Comparison of ENCODE assay signal across 8 cellular contexts in the genomic region with DNA sequence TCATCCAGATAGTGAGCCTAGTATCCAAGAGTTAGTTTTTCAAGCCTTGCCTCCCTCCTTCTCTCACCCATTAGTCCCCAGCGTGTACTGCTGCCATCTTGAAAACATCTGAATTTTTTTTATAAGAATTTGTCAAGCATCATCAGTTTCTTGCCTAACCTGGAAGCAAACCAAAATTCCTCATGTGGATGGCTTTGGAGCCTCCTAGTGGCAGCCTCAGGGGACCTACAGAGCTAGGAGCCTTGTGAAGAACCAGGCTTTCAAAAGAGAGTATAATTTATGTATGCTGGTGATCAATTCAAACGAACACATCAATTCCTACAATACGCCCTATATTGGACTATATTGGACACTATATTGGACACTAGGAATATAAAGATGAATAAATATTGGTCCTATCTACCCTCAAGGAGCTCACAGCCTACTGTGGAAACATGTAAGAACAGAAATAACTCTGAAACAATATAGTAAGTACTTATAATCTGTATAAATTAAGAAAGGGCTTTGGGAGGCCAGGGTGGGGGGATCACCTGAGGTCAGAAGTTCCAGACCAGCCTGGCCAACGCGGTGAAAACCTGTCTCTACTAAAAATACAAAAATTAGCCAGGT.
DNase-seq lines count a peak whose midpoint lies in the region; ATAC-seq, FAIRE-seq and TF ChIP-seq lines count a peak whose summit lies in the region.

No MANE protein-coding gene starts in this region.

- no peak overlapping the region for H3K27ac Mint-ChIP-seq in HFFc6

- no peak overlapping the region for H3K4me3 Mint-ChIP-seq in HFFc6
- no peak overlapping the region for H3K4me3 Mint-ChIP-seq in activated T-cell treated with anti-CD3 and anti-CD28 coated beads, Interleukin-2, amount 50 U/mL, for 4 hours

- no peaks in the 10 kb centered on the region for H3K4me1 Mint-ChIP-seq in HFFc6 (ENCODE audit: low read depth)
- H3K4me1 Mint-ChIP-seq in activated T-cell treated with anti-CD3 and anti-CD28 coated beads, Interleukin-2, amount 50 U/mL, for 4 hours (ENCODE audit: low read depth) = no peaks in the 10 kb centered on the region

- TF ChIP-seq POLR2A in GM12892 (IDR thresholded peaks at IDR 0.05; ENCODE audit: low read depth, low read length) = no peak

- no peaks in the 10 kb centered on the region for H3K9me3 Mint-ChIP-seq in HFFc6
- peaks cover 4% of the 10 kb centered on the region for H3K9me3 Mint-ChIP-seq in activated T-cell treated with anti-CD3 and anti-CD28 coated beads, Interleukin-2, amount 50 U/mL, for 4 hours

- FAIRE-seq in GM12892 (lab: Jason Lieb, UNC) (no peak), GM19239 (lab: Jason Lieb, UNC) (no peak)

- peak; percentile 80 for TF ChIP-seq CTCF in HFFc6 (IDR thresholded peaks at IDR 0.05)

- DNase-seq in D341Med (ENCODE audit: low spot score) (peak; percentile 42), HFFc6 (peak; percentile 61), UCSD-AML1 (lab: John Stamatoyannopoulos, UW; ENCODE audit: unreplicated experiment) (peak; percentile 25), iris pigment epithelial cell (ENCODE audit: low read depth) (peak; percentile 25), GM12892 (ENCODE audit: insufficient read length) (no peak), GM19239 (ENCODE audit: insufficient read length, low spot score) (no peak)
- no peak for DNase-seq in activated T-cell treated with anti-CD3 and anti-CD28 coated beads, Interleukin-2, amount 50 U/mL, for 4 hours

- ATAC-seq in HG02852 (IDR thresholded peaks at IDR 0.05; ENCODE audit: unreplicated experiment) = no peak
- no peak for ATAC-seq in activated T-cell treated with anti-CD3 and anti-CD28 coated beads, Interleukin-2, amount 50 U/mL, for 4 hours

- peaks cover 6% of the 10 kb centered on the region; the same call in 1 of the 2 replicates for H3K27me3 Mint-ChIP-seq in HFFc6 (ENCODE audit: insufficient read depth)
- H3K27me3 Mint-ChIP-seq in activated T-cell treated with anti-CD3 and anti-CD28 coated beads, Interleukin-2, amount 50 U/mL, for 4 hours (ENCODE audit: low read depth) = peaks cover 4% of the 10 kb centered on the region

- H3K36me3 Mint-ChIP-seq in HFFc6 (ENCODE audit: low read depth) = no peaks in the 10 kb centered on the region
- H3K36me3 Mint-ChIP-seq in activated T-cell treated with anti-CD3 and anti-CD28 coated beads, Interleukin-2, amount 50 U/mL, for 4 hours (ENCODE audit: insufficient read depth) = no peaks in the 10 kb centered on the region

Comparison
In these comparisons a context has a peak if more than half of its experiments do, and no peak if none do; other contexts are left out.
1. DNase-seq: peak in D341Med (single experiment), HFFc6 (single experiment), UCSD-AML1 (single experiment) and iris pigment epithelial cell (single experiment); none in GM12892 (single experiment), GM19239 (single experiment) and activated T-cell treated with anti-CD3 and anti-CD28 coated beads, Interleukin-2, amount 50 U/mL, for 4 hours (single experiment).